8 cellular contexts compared by ENCODE assay signal in the genomic region with DNA sequence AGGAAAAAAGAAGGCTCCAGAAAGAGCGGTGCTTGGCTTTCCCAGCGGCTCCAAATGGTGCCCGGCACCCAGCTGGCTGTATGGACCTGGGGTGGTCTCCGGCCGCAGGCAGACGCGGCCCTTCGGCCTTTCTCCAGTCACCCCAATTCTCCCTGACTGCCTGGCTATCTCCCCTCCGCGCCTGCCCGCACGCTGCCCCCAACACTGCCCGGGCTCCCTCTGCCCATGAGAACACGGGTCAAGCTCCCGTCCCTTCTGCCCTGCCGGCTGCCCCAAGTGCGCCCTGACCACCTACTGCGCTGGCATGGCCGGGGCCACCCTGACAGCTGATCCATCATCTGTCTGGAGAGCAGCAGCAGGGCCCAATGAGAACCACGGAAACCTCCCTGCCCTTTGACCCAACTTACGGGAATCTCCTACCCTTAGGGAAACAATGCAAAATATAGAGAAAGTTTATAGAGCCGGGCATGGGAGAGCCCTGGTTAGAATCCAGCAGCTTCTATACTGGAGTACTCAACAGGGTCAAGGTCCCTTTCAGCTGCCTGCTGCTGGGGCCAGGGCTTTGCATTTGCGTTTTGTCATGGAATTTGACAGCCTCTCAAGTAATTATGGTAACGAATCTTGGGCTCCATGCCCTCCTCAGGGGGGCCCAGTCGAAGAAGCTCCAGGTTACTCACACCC. TPM values are rescaled to one million over a fixed set of nuclear protein-coding genes. Genes with fewer than 3 reads are reported as not detected.
DNase-seq lines count a peak whose midpoint lies in the region; ATAC-seq and TF ChIP-seq lines count a peak whose summit lies in the region.

No MANE protein-coding gene starts in this region.

- peak overlapping the region; percentile 47 for H2AK5ac ChIP-seq in trophoblast cell (ENCODE audit: low read length)

- H3K4ac ChIP-seq in trophoblast cell (ENCODE audit: low read depth, low read length), result peak overlapping the region; percentile 21

- no peak for DNase-seq in SK-N-MC (ENCODE audit: low read depth, low spot score)
- DNase-seq in heart left ventricle, result no peak
- no peak for DNase-seq in trophoblast cell
- no peak for DNase-seq in NCI-H1417 treated with DMSO at 0.1 percent for 48 hours (lab: John Stamatoyannopoulos, UW)
- DNase-seq in cerebellar nuclear complex (lab: John Stamatoyannopoulos, UW), result no peak
- no peak for DNase-seq in hepatic stellate cell (ENCODE audit: low spot score)

- no peaks in the 10 kb centered on the region for H4K20me1 ChIP-seq in BLaER1

- H4K8ac ChIP-seq in trophoblast cell (ENCODE audit: low read depth, low read length), result peak overlapping the region; percentile 95

- H2BK5ac ChIP-seq in trophoblast cell (ENCODE audit: low read depth, low read length, poor library complexity), result peak overlapping the region; percentile 61

- H3K79me1 ChIP-seq in trophoblast cell (ENCODE audit: low read length), result peaks cover 14% of the 10 kb centered on the region

- no peak for TF ChIP-seq POLR2A in heart left ventricle (IDR thresholded peaks at IDR 0.05)

- peak overlapping the region; percentile 80 for H3K4me2 ChIP-seq in BLaER1
- H3K4me2 ChIP-seq in trophoblast cell (ENCODE audit: low read length), result peak overlapping the region; percentile 65

- WGBS in heart left ventricle, 4 donors, result 40 to 59% (median 48%) methylated on average over 14 to 25 of the region's 25 CpGs
- no CpG with 5 or more reads among the region's 25 CpGs for WGBS in trophoblast cell (ENCODE audit: extremely low coverage, insufficient coverage, insufficient read length)

- no peak overlapping the region for H4K12ac ChIP-seq in trophoblast cell (ENCODE audit: low read depth, low read length)

- H3K36me3 ChIP-seq in BLaER1 (peaks cover 6% of the 10 kb centered on the region; the same call in 1 of the 2 replicates), SK-N-MC (ENCODE audit: insufficient read depth, low read length) (no peaks in the 10 kb centered on the region), heart left ventricle (no peaks in the 10 kb centered on the region), trophoblast cell (ENCODE audit: control insufficient read depth in 1 of 2, insufficient read depth in 2 of 2, low read length in 2 of 2) (no peaks in the 10 kb centered on the region)

- no peak for TF ChIP-seq CTCF in heart left ventricle (IDR thresholded peaks at IDR 0.05)

- peak overlapping the region; percentile 90 for H3K18ac ChIP-seq in trophoblast cell (ENCODE audit: low read length)

- H3K4me1 ChIP-seq in BLaER1 (peaks cover 32% of the 10 kb centered on the region), heart left ventricle (peaks cover 0 to 28% (median 8%) of the 10 kb centered on the region in 12 donors), trophoblast cell (ENCODE audit: control insufficient read depth in 1 of 2, insufficient read depth in 2 of 2, low read length in 2 of 2) (peaks cover 7 to 12% of the 10 kb centered on the region in 2 experiments)

- peak overlapping the region; percentile 83 for H2BK120ac ChIP-seq in trophoblast cell (ENCODE audit: insufficient read depth, low read length, poor library complexity)

- H4K91ac ChIP-seq in trophoblast cell (ENCODE audit: low read depth, low read length), result peak overlapping the region; percentile 85

- H3K27me3 ChIP-seq in BLaER1 (peaks cover 29% of the 10 kb centered on the region), heart left ventricle (peaks cover 0 to 5% (median 0%) of the 10 kb centered on the region in 9 donors), trophoblast cell (ENCODE audit: insufficient read depth, low read length) (no peaks in the 10 kb centered on the region)

- H3K9me3 ChIP-seq in BLaER1 (0 out of 2 replicates have a peak, but pooled peaks cover 18% of the 10 kb centered on the region), SK-N-MC (ENCODE audit: low read depth, low read length) (no peaks in the 10 kb centered on the region), heart left ventricle (no peaks in the 10 kb centered on the region), trophoblast cell (ENCODE audit: insufficient read depth, low read depth, low read length) (no peaks in the 10 kb centered on the region)

- H3K4me3 ChIP-seq in BLaER1 (no peak overlapping the region; the same call in 1 of the 2 replicates), SK-N-MC (peak overlapping the region; percentile 80), heart left ventricle (peak overlapping the region in 9 of 12 donors; percentile 45 to 97 (median 77)), trophoblast cell (ENCODE audit: low read depth, low read length) (no peak overlapping the region)

- peak overlapping the region; percentile 93 for H3K14ac ChIP-seq in trophoblast cell (ENCODE audit: low read length)

- H3K27ac ChIP-seq in BLaER1 (no peak overlapping the region), SK-N-MC (peak overlapping the region; percentile 94), heart left ventricle (peak overlapping the region; percentile 85 to 98 (median 92)), trophoblast cell (ENCODE audit: low read depth, low read length) (peak overlapping the region; percentile 95)

- H2AFZ ChIP-seq in trophoblast cell (ENCODE audit: insufficient read depth, low read length, poor library complexity), result peak overlapping the region; percentile 9

- H3K9ac ChIP-seq in BLaER1, result no peak overlapping the region
- peak overlapping the region; percentile 72 for H3K9ac ChIP-seq in SK-N-MC (ENCODE audit: insufficient read length)
- no peak overlapping the region for H3K9ac ChIP-seq in trophoblast cell (ENCODE audit: low read length)

- intact Hi-C loops in heart left ventricle (cut with DNase I), result loop anchor here in 2 of 10 donors (2.0 to 5.0 kb wide), 4 partner anchors 26 to 120 kb away; a partner anchor contains a TSS

- peak overlapping the region; percentile 79 for H2BK12ac ChIP-seq in trophoblast cell (ENCODE audit: low read length)

- ATAC-seq in heart left ventricle, result peak in 2 of 4 donors; percentile 0 to 1
- no peak for ATAC-seq in GM21619 (IDR thresholded peaks at IDR 0.05; ENCODE audit: unreplicated experiment)

- H3K23ac ChIP-seq in trophoblast cell (ENCODE audit: low read length), result no peak overlapping the region

- peaks cover 5% of the 10 kb centered on the region for H3K79me2 ChIP-seq in trophoblast cell (ENCODE audit: control insufficient read depth, insufficient read depth, low read length, poor library complexity)

RNA-seq across cellular contexts. Expression of a gene that starts 1.2 kb away (rescaled TPM):
- total RNA-seq in heart left ventricle, result 10 to 100 TPM; 36.2 to 82.6 (median 48.6) TPM
- 10 to 100 TPM; 66.1 to 72.2 TPM for polyA plus RNA-seq in heart left ventricle
- 28.5 and 29.0 TPM in 2 replicates for polyA plus RNA-seq in trophoblast cell (2013)

RNA-seq across cellular contexts. Expression of a gene that starts 26.8 kb away (rescaled TPM):
- total RNA-seq in heart left ventricle, result 10 to 100 TPM in 8 of 9 donors, 1 to 10 TPM in 1; 8.3 to 33.3 (median 15.5) TPM
- 10 to 100 TPM; 12.2 to 50.6 TPM for polyA plus RNA-seq in heart left ventricle
- polyA plus RNA-seq in trophoblast cell (2013), result 32.8 and 34.6 TPM in 2 replicates

RNA-seq across cellular contexts. Expression of a gene that starts 29.4 kb away (rescaled TPM):
- total RNA-seq in heart left ventricle, result 10 to 100 TPM in 5 of 9 donors, 1 to 10 TPM in 4; 7.2 to 41.3 (median 11.2) TPM
- polyA plus RNA-seq in heart left ventricle, result 10 to 100 TPM in 1 of 2 donors, 1 to 10 TPM in 1; 5.9 to 20.5 TPM
- 70.4 and 71.8 TPM in 2 replicates for polyA plus RNA-seq in trophoblast cell (2013)

RNA-seq across cellular contexts. Expression of a gene that starts 30.2 kb away (rescaled TPM):
- 10 to 100 TPM in 8 of 9 donors, 1 to 10 TPM in 1; 7.1 to 25.4 (median 15.3) TPM for total RNA-seq in heart left ventricle
- 10 to 100 TPM; 13.0 to 29.4 TPM for polyA plus RNA-seq in heart left ventricle
- polyA plus RNA-seq in trophoblast cell (2013), result 14.6 and 15.7 TPM in 2 replicates

RNA-seq across cellular contexts. Expression of a gene that starts 30.8 kb away (rescaled TPM):
- total RNA-seq in heart left ventricle, result 10 to 100 TPM; 40.6 to 92.8 (median 53.7) TPM
- 10 to 100 TPM; 34.6 to 72.8 TPM for polyA plus RNA-seq in heart left ventricle
- 19.4 and 19.6 TPM in 2 replicates for polyA plus RNA-seq in trophoblast cell (2013)

Comparison
In these comparisons a context has a peak if more than half of its experiments do, and no peak if none do; other contexts are left out.
1. H3K4me3 ChIP-seq: peak in SK-N-MC (single experiment) and heart left ventricle (9 of 12); none in BLaER1 (single experiment) and trophoblast cell (single experiment).